Comparison of ENCODE assay signal across 8 cellular contexts in the genomic region with DNA sequence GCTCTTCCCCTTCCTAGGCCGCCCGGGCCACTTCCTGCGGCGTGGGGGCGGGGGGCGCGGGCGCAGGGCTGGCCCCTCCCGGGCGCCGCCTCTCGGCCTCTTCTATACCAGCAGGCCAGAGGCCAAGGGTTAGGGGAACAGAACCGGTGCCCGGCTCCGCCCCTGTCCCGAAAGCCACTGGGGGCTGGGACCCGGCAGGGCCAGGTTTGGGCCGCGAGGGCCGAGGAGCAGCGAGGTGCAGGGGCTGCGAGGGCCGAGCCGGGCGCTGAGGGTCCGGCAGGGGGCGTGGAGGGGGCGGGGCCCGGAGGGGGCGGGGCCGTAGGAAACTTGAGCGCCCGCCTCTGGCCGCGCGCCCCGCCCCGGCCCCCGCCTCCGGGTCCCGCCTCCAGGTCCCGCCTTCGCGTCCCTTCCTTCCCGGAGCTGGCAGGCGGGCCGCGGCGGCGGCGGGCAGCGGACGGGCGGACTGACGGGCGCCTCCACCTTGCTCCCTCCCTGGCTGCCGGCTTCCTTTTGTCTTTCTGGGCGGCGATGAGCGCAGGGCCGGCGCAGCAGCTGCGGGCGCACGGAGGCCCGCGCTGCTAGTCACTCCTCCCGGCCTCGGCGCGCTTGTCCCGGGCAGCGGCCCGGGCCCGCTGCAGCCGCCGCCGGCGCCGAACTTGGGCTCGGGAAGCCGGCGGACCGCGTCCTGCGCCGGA. TPM values are rescaled to one million over a fixed set of nuclear protein-coding genes. Genes with fewer than 3 reads are reported as not detected.
DNase-seq lines count a peak whose midpoint lies in the region; ATAC-seq and TF ChIP-seq lines count a peak whose summit lies in the region.

A gene (plus strand): TSS at position 426 of the 695 bp plus-strand sequence. CDS start 116,854 bp downstream, outside the sequence.

- peaks cover 47% of the 10 kb centered on the region for H3K27me3 ChIP-seq in HUES6 (ENCODE audit: control insufficient read depth, insufficient read depth, low read length)
- H3K27me3 ChIP-seq in Peyer's patch, result no peaks in the 10 kb centered on the region
- H3K27me3 ChIP-seq in fibroblast of lung (ENCODE audit: control insufficient read depth, insufficient read depth, low read length), result no peaks in the 10 kb centered on the region
- H3K27me3 ChIP-seq in naive thymus-derived CD4-positive, alpha-beta T cell (ENCODE audit: control insufficient read depth in 2 of 2, insufficient read depth in 2 of 2, low read length in 2 of 2), result no peaks in the 10 kb centered on the region

- POLR2A ChIA-PET in naive thymus-derived CD4-positive, alpha-beta T cell (lab: Charles Lee), result interaction anchor here (0.7 to 7.1 kb wide), 14 partner anchors 11 to 672 kb away, joined by 3 to 150 read pairs (median 4); a partner anchor contains a TSS

- intact Hi-C loops in activated T-helper 1 cell treated with anti-CD3 and anti-CD28 coated beads, Interleukin-12 subunit alpha, Interleukin-12 subunit beta, Interleukin-2, Interleukin-4 antibody, amounts not matched to agents 30 ng/mL and 10 ng/mL and 1 ng/mL, durations not matched to agents 14 hours and 24 hours and 36 hours (cut with micrococcal nuclease), result loop anchor here (1.0 to 10.0 kb wide), 10 partner anchors 106 to 1452 kb away; a partner anchor contains a TSS
- intact Hi-C loops in naive thymus-derived CD4-positive, alpha-beta T cell (cut with micrococcal nuclease), result loop anchor here (1.0 to 10.0 kb wide), 15 partner anchors 28 to 880 kb away; a partner anchor contains a TSS

- peaks cover 3% of the 10 kb centered on the region for H3K36me3 Mint-ChIP-seq in activated T-helper 1 cell treated with anti-CD3 and anti-CD28 coated beads, Interleukin-12 subunit alpha, Interleukin-12 subunit beta, Interleukin-2, Interleukin-4 antibody, amounts not matched to agents 30 ng/mL and 10 ng/mL and 1 ng/mL, durations not matched to agents 14 hours and 24 hours and 36 hours (ENCODE audit: low read depth)
- H3K36me3 Mint-ChIP-seq in naive thymus-derived CD4-positive, alpha-beta T cell, result peaks cover 0 to 3% (median 0%) of the 10 kb centered on the region in 5 donors

- H3K4me1 ChIP-seq in HUES6 (ENCODE audit: control insufficient read depth, insufficient read depth, low read length) (peaks cover 13% of the 10 kb centered on the region), Peyer's patch (peaks cover 4 to 53% (median 12%) of the 10 kb centered on the region in 4 donors), fibroblast of lung (ENCODE audit: control insufficient read depth, extremely low read depth, insufficient read depth, low read length) (peaks cover 9% of the 10 kb centered on the region)
- H3K4me1 ChIP-seq in naive thymus-derived CD4-positive, alpha-beta T cell (ENCODE audit: control insufficient read depth in 2 of 2, insufficient read depth in 2 of 2, low read length in 2 of 2), result peaks cover 42 to 62% of the 10 kb centered on the region in 2 donors

- no peaks in the 10 kb centered on the region for H3K36me3 ChIP-seq in HUES6 (ENCODE audit: control insufficient read depth, insufficient read depth, low read length)
- no peaks in the 10 kb centered on the region for H3K36me3 ChIP-seq in Peyer's patch
- no peaks in the 10 kb centered on the region for H3K36me3 ChIP-seq in fibroblast of lung (ENCODE audit: control insufficient read depth, insufficient read depth, low read length)
- no peaks in the 10 kb centered on the region for H3K36me3 ChIP-seq in naive thymus-derived CD4-positive, alpha-beta T cell (ENCODE audit: control insufficient read depth in 2 of 3, insufficient read depth in 3 of 3, low read length in 3 of 3)

- H3K9me3 Mint-ChIP-seq in activated T-helper 1 cell treated with anti-CD3 and anti-CD28 coated beads, Interleukin-12 subunit alpha, Interleukin-12 subunit beta, Interleukin-2, Interleukin-4 antibody, amounts not matched to agents 30 ng/mL and 10 ng/mL and 1 ng/mL, durations not matched to agents 14 hours and 24 hours and 36 hours, result no peaks in the 10 kb centered on the region
- H3K9me3 Mint-ChIP-seq in naive thymus-derived CD4-positive, alpha-beta T cell, result peaks cover 0 to 2% (median 0%) of the 10 kb centered on the region in 11 donors

- H3K27ac ChIP-seq in HUES6 (ENCODE audit: low read depth, low read length), result no peak within 1 kb of the TSS
- peak within 1 kb of the TSS; percentile 87 to 99 (median 90) for H3K27ac ChIP-seq in Peyer's patch
- H3K27ac ChIP-seq in fibroblast of lung (ENCODE audit: insufficient read depth, low read length), result peak within 1 kb of the TSS; percentile 46
- H3K27ac ChIP-seq in naive thymus-derived CD4-positive, alpha-beta T cell (ENCODE audit: low read depth, low read length), result peak within 1 kb of the TSS; percentile 78

- H3K27me3 Mint-ChIP-seq in activated T-helper 1 cell treated with anti-CD3 and anti-CD28 coated beads, Interleukin-12 subunit alpha, Interleukin-12 subunit beta, Interleukin-2, Interleukin-4 antibody, amounts not matched to agents 30 ng/mL and 10 ng/mL and 1 ng/mL, durations not matched to agents 14 hours and 24 hours and 36 hours (ENCODE audit: insufficient read depth), result peaks cover 4% of the 10 kb centered on the region
- no peaks in the 10 kb centered on the region for H3K27me3 Mint-ChIP-seq in naive thymus-derived CD4-positive, alpha-beta T cell

- H3K9ac ChIP-seq in HUES6 (ENCODE audit: low read length), result peak within 1 kb of the TSS; percentile 50
- H3K9ac ChIP-seq in fibroblast of lung (ENCODE audit: insufficient read depth, low read length), result peak within 1 kb of the TSS; percentile 52

- peak within 1 kb of the TSS; percentile 90 for H3K27ac Mint-ChIP-seq in activated T-helper 1 cell treated with anti-CD3 and anti-CD28 coated beads, Interleukin-12 subunit alpha, Interleukin-12 subunit beta, Interleukin-2, Interleukin-4 antibody, amounts not matched to agents 30 ng/mL and 10 ng/mL and 1 ng/mL, durations not matched to agents 14 hours and 24 hours and 36 hours
- peak within 1 kb of the TSS; percentile 85 to 97 (median 94) for H3K27ac Mint-ChIP-seq in naive thymus-derived CD4-positive, alpha-beta T cell

- H3K9me3 ChIP-seq in HUES6 (ENCODE audit: control insufficient read depth, insufficient read depth, low read depth, low read length) (no peaks in the 10 kb centered on the region), Peyer's patch (no peaks in the 10 kb centered on the region), fibroblast of lung (ENCODE audit: control insufficient read depth, insufficient read depth, low read depth, low read length) (no peaks in the 10 kb centered on the region)
- H3K9me3 ChIP-seq in naive thymus-derived CD4-positive, alpha-beta T cell (ENCODE audit: control insufficient read depth in 2 of 3, low read length in 3 of 3), result no peaks in the 10 kb centered on the region

- DNase-seq in DMS114 treated with DMSO at 0.1 percent for 48 hours (lab: John Stamatoyannopoulos, UW; ENCODE audit: unreplicated experiment), result peak; percentile 31
- DNase-seq in Peyer's patch, result peak; percentile 88 to 96 (median 94)
- peak; percentile 80 for DNase-seq in activated T-helper 1 cell treated with anti-CD3 and anti-CD28 coated beads, Interleukin-12 subunit alpha, Interleukin-12 subunit beta, Interleukin-2, Interleukin-4 antibody, amounts not matched to agents 30 ng/mL and 10 ng/mL and 1 ng/mL, durations not matched to agents 14 hours and 24 hours and 36 hours (ENCODE audit: low spot score)
- peak; percentile 79 to 80 for DNase-seq in fibroblast of lung (ENCODE audit: low read depth in 2 of 2)
- peak; percentile 69 to 90 (median 84) for DNase-seq in naive thymus-derived CD4-positive, alpha-beta T cell
- DNase-seq in stimulated activated naive CD4-positive, alpha-beta T cell (lab: John Stamatoyannopoulos, UW), result peak; percentile 71 to 92 (median 80)

- peaks cover 6% of the 10 kb centered on the region for H3K79me2 ChIP-seq in fibroblast of lung (ENCODE audit: control insufficient read depth, insufficient read depth, low read length)

- TF ChIP-seq CTCF in Peyer's patch (IDR thresholded peaks at IDR 0.05) (peak; percentile 73 to 84 (median 78)), fibroblast of lung (conservative IDR thresholded peaks at IDR 0.05 in 1 of 2, IDR thresholded peaks at IDR 0.05 in 1 of 2; ENCODE audit: low read depth in 1 of 2, low read length in 2 of 2) (peak; percentile 35 to 53)

- peaks cover 73% of the 10 kb centered on the region for H3K4me1 Mint-ChIP-seq in activated T-helper 1 cell treated with anti-CD3 and anti-CD28 coated beads, Interleukin-12 subunit alpha, Interleukin-12 subunit beta, Interleukin-2, Interleukin-4 antibody, amounts not matched to agents 30 ng/mL and 10 ng/mL and 1 ng/mL, durations not matched to agents 14 hours and 24 hours and 36 hours (ENCODE audit: low read depth)
- peaks cover 46 to 77% (median 66%) of the 10 kb centered on the region in 7 donors for H3K4me1 Mint-ChIP-seq in naive thymus-derived CD4-positive, alpha-beta T cell

- peak; percentile 68 for ATAC-seq in GM21390 (IDR thresholded peaks at IDR 0.05; ENCODE audit: unreplicated experiment)
- ATAC-seq in naive thymus-derived CD4-positive, alpha-beta T cell, result peak; percentile 85

- H4K20me1 ChIP-seq in fibroblast of lung (ENCODE audit: control insufficient read depth, extremely low read depth, insufficient read depth, low read length), result no peaks in the 10 kb centered on the region

- peak within 1 kb of the TSS; percentile 74 for H3K4me3 ChIP-seq in HUES6 (ENCODE audit: low read depth, low read length)
- peak within 1 kb of the TSS; percentile 85 to 98 (median 94) for H3K4me3 ChIP-seq in Peyer's patch
- H3K4me3 ChIP-seq in fibroblast of lung (replicated peaks in 1 of 4; ENCODE audit: control extremely low read depth in 1 of 4, insufficient read depth in 1 of 4, low read depth in 3 of 4, low read length in 4 of 4), result peak within 1 kb of the TSS; percentile 73 to 90 (median 82)
- peak within 1 kb of the TSS; percentile 72 for H3K4me3 ChIP-seq in naive thymus-derived CD4-positive, alpha-beta T cell (ENCODE audit: low read length)

- CTCF ChIA-PET in naive thymus-derived CD4-positive, alpha-beta T cell (lab: Charles Lee), result interaction anchor here (1.0 to 8.5 kb wide), 9 partner anchors 11 to 145 kb away, joined by 4 to 93 read pairs (median 6); a partner anchor contains a TSS

- peak within 1 kb of the TSS; percentile 98 for H3K4me2 ChIP-seq in fibroblast of lung (ENCODE audit: extremely low read depth, insufficient read depth, low read length)

- H3K4me3 Mint-ChIP-seq in activated T-helper 1 cell treated with anti-CD3 and anti-CD28 coated beads, Interleukin-12 subunit alpha, Interleukin-12 subunit beta, Interleukin-2, Interleukin-4 antibody, amounts not matched to agents 30 ng/mL and 10 ng/mL and 1 ng/mL, durations not matched to agents 14 hours and 24 hours and 36 hours, result peak within 1 kb of the TSS; percentile 99
- peak within 1 kb of the TSS; percentile 89 to 100 (median 99) for H3K4me3 Mint-ChIP-seq in naive thymus-derived CD4-positive, alpha-beta T cell

- H2AFZ ChIP-seq in fibroblast of lung (ENCODE audit: low read length), result peak within 1 kb of the TSS; percentile 72

- peak; percentile 93 to 97 for TF ChIP-seq POLR2A in Peyer's patch (IDR thresholded peaks at IDR 0.05)

RNA-seq across cellular contexts. Expression of the gene that starts here (rescaled TPM):
- total RNA-seq in Peyer's patch (100 to 1,000 TPM; 123 to 270 (median 156) TPM), fibroblast of lung (21.6 and 34.5 TPM in 2 replicates)
- total RNA-seq in activated T-helper 1 cell treated with anti-CD3 and anti-CD28 coated beads, Interleukin-12 subunit alpha, Interleukin-12 subunit beta, Interleukin-2, Interleukin-4 antibody, amounts not matched to agents 30 ng/mL and 10 ng/mL and 1 ng/mL, durations not matched to agents 14 hours and 24 hours and 36 hours, result 59.6 and 62.4 TPM in 2 replicates
- polyA plus RNA-seq in fibroblast of lung, result 11.4 and 28.8 TPM in 2 replicates
- 19.8 and 46.4 TPM in 2 replicates for polyA plus RNA-seq in fibroblast of lung (2012)
- polyA minus RNA-seq in fibroblast of lung (ENCODE audit: low replicate concordance), result 20.5 and 37.3 TPM in 2 replicates
- total RNA-seq in naive thymus-derived CD4-positive, alpha-beta T cell, result 10 to 100 TPM; 44.9 to 90.5 (median 65.8) TPM
- 100 to 1,000 TPM; 105 to 137 TPM for polyA plus RNA-seq in naive thymus-derived CD4-positive, alpha-beta T cell

Comparison
In these comparisons a context has a peak if more than half of its experiments do, and no peak if none do; other contexts are left out.
1. DNase-seq: peak in every context shown above with its lines; median percentile 94 in Peyer's patch; 84 in naive thymus-derived CD4-positive, alpha-beta T cell; 80 in activated T-helper 1 cell treated with anti-CD3 and anti-CD28 coated beads, Interleukin-12 subunit alpha, Interleukin-12 subunit beta, Interleukin-2, Interleukin-4 antibody, amounts not matched to agents 30 ng/mL and 10 ng/mL and 1 ng/mL, durations not matched to agents 14 hours and 24 hours and 36 hours; 80 in fibroblast of lung; 80 in stimulated activated naive CD4-positive, alpha-beta T cell; 31 in DMS114 treated with DMSO at 0.1 percent for 48 hours.